ENCODE assay signal across 39 cellular contexts in genomic region chr1:182433580-182433979, GRCh38. TPM values are rescaled to one million over a fixed set of nuclear protein-coding genes. Genes with fewer than 3 reads are reported as not detected.
"Had no signal": no experiment of that assay in that cellular context is flagged by ENCODE, and none has a peak within 500 bp of the region (broad histone marks: within the 10 kb centered on the region; RNA-seq: fewer than 3 reads in every experiment).

No MANE protein-coding gene starts in this region.

- DNase-seq: activated effector memory CD4-positive, alpha-beta T cell treated with anti-CD3 and anti-CD28 coated beads, Interleukin-2, amount 50 U/mL, for 16 hours; activated effector memory CD4-positive, alpha-beta T cell treated with Interleukin-2 at 50 U/mL for 16 hours; activated gamma-delta T cell; activated gamma-delta T cell treated with Interleukin-2 at 50 U/mL for 16 hours; activated naive CD4-positive, alpha-beta T cell; activated naive CD4-positive, alpha-beta T cell treated with anti-CD3 and anti-CD28 coated beads for 36 hours; activated naive CD4-positive, alpha-beta T cell treated with anti-CD3 and anti-CD28 coated beads, Interleukin-2, amount 10 ng/mL, durations not matched to agents 7 days and 5 days; activated naive CD4-positive, alpha-beta T cell treated with anti-CD3 and anti-CD28 coated beads, Interleukin-2, amount 50 U/mL, for 16 hours; activated naive CD4-positive, alpha-beta T cell treated with Interleukin-2 at 50 U/mL for 16 hours; activated naive CD8-positive, alpha-beta T cell treated with anti-CD3 and anti-CD28 coated beads for 36 hours; activated naive CD8-positive, alpha-beta T cell treated with anti-CD3 and anti-CD28 coated beads, Interleukin-2, amount 10 ng/mL, durations not matched to agents 7 days and 5 days; activated naive CD8-positive, alpha-beta T cell treated with anti-CD3 and anti-CD28 coated beads, Interleukin-2, amount 50 U/mL, for 24 hours; activated T-cell treated with anti-CD3 and anti-CD28 coated beads, Interleukin-2, amount 50 U/mL, for 1 hour; activated T-cell treated with anti-CD3 and anti-CD28 coated beads, Interleukin-2, amount 50 U/mL, for 24 hours; activated T-cell treated with anti-CD3 and anti-CD28 coated beads, Interleukin-2, amount 50 U/mL, for 4 hours; activated T-cell treated with anti-CD3 and anti-CD28 coated beads, Interleukin-2, amount 50 U/mL, for 48 hours; activated T-cell treated with anti-CD3 and anti-CD28 coated beads, Interleukin-2, amount 50 U/mL, for 72 hours; adrenal gland; amniotic stem cell; amygdala; anterior cingulate cortex; aorta; body of pancreas; brain microvascular endothelial cell; caudate nucleus; central memory CD4-positive, alpha-beta T cell; cerebellar nuclear complex had no signal

- ATAC-seq: activated naive CD4-positive, alpha-beta T cell treated with anti-CD3 and anti-CD28 coated beads, Interleukin-2, amount 50 U/mL, for 72 hours; activated naive CD8-positive, alpha-beta T cell treated with anti-CD3 and anti-CD28 coated beads, Interleukin-2, amount 50 U/mL, for 24 hours; activated T-cell treated with anti-CD3 and anti-CD28 coated beads, Interleukin-2, amount 50 U/mL, for 4 hours; activated T-cell treated with anti-CD3 and anti-CD28 coated beads, Interleukin-2, amount 50 U/mL, for 72 hours; activated T-helper 17 cell treated with anti-CD3 and anti-CD28 coated beads, Interleukin-2, amount 50 U/mL, for 72 hours; body of pancreas had no signal

RNA-seq across cellular contexts. Expression of gene RGSL1, which starts 16.4 kb away (rescaled TPM):
- total RNA-seq: activated naive CD4-positive, alpha-beta T cell treated with anti-CD3 and anti-CD28 coated beads for 36 hours; activated naive CD4-positive, alpha-beta T cell treated with anti-CD3 and anti-CD28 coated beads, Interleukin-2, amount 50 U/mL, for 72 hours; activated naive CD8-positive, alpha-beta T cell treated with anti-CD3 and anti-CD28 coated beads for 36 hours; activated naive CD8-positive, alpha-beta T cell treated with anti-CD3 and anti-CD28 coated beads, Interleukin-2, amount 10 ng/mL, durations not matched to agents 7 days and 5 days; activated T-cell treated with anti-CD3 and anti-CD28 coated beads, Interleukin-2, amount 50 U/mL, for 4 hours; activated T-cell treated with anti-CD3 and anti-CD28 coated beads, Interleukin-2, amount 50 U/mL, for 72 hours; activated T-helper 1 cell treated with anti-CD3 and anti-CD28 coated beads, Interleukin-12 subunit alpha, Interleukin-12 subunit beta, Interleukin-2, Interleukin-4 antibody, amounts not matched to agents 30 ng/mL and 10 ng/mL and 1 ng/mL, durations not matched to agents 14 hours and 24 hours and 36 hours; activated T-helper 17 cell treated with anti-CD3 and anti-CD28 coated beads, Interleukin-2, amount 50 U/mL, for 72 hours; activated T-helper 2 cell treated with anti-CD3 and anti-CD28 coated beads, Interferon-gamma antibody, Interleukin-2, Interleukin-4, amounts not matched to agents 10 μg/mL and 5 μg/mL and 100 μg/mL, durations not matched to agents 14 hours and 24 hours and 36 hours; adrenal gland; aorta; ascending aorta; astrocyte; body of pancreas; breast epithelium; bronchial epithelial cell; cardiac muscle cell; cardiac septum; cerebellum; chondrocyte had no signal

RNA-seq across cellular contexts. Expression of gene TEDDM1, which starts 33.1 kb away (rescaled TPM):
- total RNA-seq: activated naive CD4-positive, alpha-beta T cell treated with anti-CD3 and anti-CD28 coated beads for 36 hours; activated naive CD4-positive, alpha-beta T cell treated with anti-CD3 and anti-CD28 coated beads, Interleukin-2, amount 50 U/mL, for 72 hours; activated naive CD8-positive, alpha-beta T cell treated with anti-CD3 and anti-CD28 coated beads for 36 hours; activated naive CD8-positive, alpha-beta T cell treated with anti-CD3 and anti-CD28 coated beads, Interleukin-2, amount 10 ng/mL, durations not matched to agents 7 days and 5 days; activated T-cell treated with anti-CD3 and anti-CD28 coated beads, Interleukin-2, amount 50 U/mL, for 4 hours; activated T-cell treated with anti-CD3 and anti-CD28 coated beads, Interleukin-2, amount 50 U/mL, for 72 hours; activated T-helper 1 cell treated with anti-CD3 and anti-CD28 coated beads, Interleukin-12 subunit alpha, Interleukin-12 subunit beta, Interleukin-2, Interleukin-4 antibody, amounts not matched to agents 30 ng/mL and 10 ng/mL and 1 ng/mL, durations not matched to agents 14 hours and 24 hours and 36 hours; activated T-helper 17 cell treated with anti-CD3 and anti-CD28 coated beads, Interleukin-2, amount 50 U/mL, for 72 hours; activated T-helper 2 cell treated with anti-CD3 and anti-CD28 coated beads, Interferon-gamma antibody, Interleukin-2, Interleukin-4, amounts not matched to agents 10 μg/mL and 5 μg/mL and 100 μg/mL, durations not matched to agents 14 hours and 24 hours and 36 hours; adrenal gland; aorta; ascending aorta; astrocyte; body of pancreas; breast epithelium; bronchial epithelial cell; cardiac muscle cell; cardiac septum; cerebellum; chondrocyte had no signal
